In the genomic region with DNA sequence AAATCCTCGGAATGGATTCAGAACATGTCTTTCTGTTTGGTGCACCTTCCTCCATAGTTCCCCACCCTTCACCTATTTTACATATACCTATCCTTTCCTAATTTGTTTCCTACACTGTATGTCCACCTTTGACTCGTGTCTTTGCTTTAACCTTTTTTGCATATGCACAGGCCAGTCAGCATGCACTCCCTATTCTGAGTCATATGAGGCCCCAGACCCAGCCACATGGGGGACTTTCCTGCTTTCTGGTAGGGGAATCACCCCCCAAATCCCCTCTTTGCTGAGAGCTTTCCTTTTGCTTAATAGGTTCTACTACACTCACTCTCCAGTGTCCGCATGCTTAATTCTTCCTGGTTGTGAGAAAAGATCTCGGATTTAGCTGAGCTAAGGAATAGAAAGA, we compare ENCODE assay signal across 22 cellular contexts.
"Had no signal": no experiment of that assay in that cellular context is flagged by ENCODE, and none has a peak within 500 bp of the region (broad histone marks: within the 10 kb centered on the region; RNA-seq: fewer than 3 reads in every experiment).

No MANE protein-coding gene starts in this region.

- H3K36me3 ChIP-seq: breast epithelium, esophagus muscularis mucosa, gastrocnemius medialis, ovary, prostate gland, thoracic aorta had no signal

- H3K9me3 Mint-ChIP-seq: type B pancreatic cell had no signal

- H3K9me3 ChIP-seq: breast epithelium, esophagus muscularis mucosa, gastrocnemius medialis, ovary, prostate gland, thoracic aorta had no signal

- H3K36me3 Mint-ChIP-seq: activated naive CD4-positive, alpha-beta T cell treated with anti-CD3 and anti-CD28 coated beads, Interleukin-2, amount 50 U/mL, for 72 hours; natural killer cell treated with Interleukin-12 subunit alpha and Interleukin-12 subunit beta and Interleukin-15 and Interleukin-18, amount 100 ng/mL, for 72 hours; type B pancreatic cell had no signal

- H3K27ac Mint-ChIP-seq: activated naive CD4-positive, alpha-beta T cell treated with anti-CD3 and anti-CD28 coated beads, Interleukin-2, amount 50 U/mL, for 72 hours; activated T-cell treated with anti-CD3 and anti-CD28 coated beads, Interleukin-2, amount 50 U/mL, for 24 hours; activated T-helper 17 cell treated with anti-CD3 and anti-CD28 coated beads, Interleukin-2, amount 50 U/mL, for 72 hours; natural killer cell treated with Interleukin-12 subunit alpha and Interleukin-12 subunit beta and Interleukin-15 and Interleukin-18, amount 100 ng/mL, for 72 hours; type B pancreatic cell had no signal

- FAIRE-seq: colon, islet of Langerhans had no signal

- H3K4me3 Mint-ChIP-seq: activated T-cell treated with anti-CD3 and anti-CD28 coated beads, Interleukin-2, amount 50 U/mL, for 24 hours; activated T-helper 17 cell treated with anti-CD3 and anti-CD28 coated beads, Interleukin-2, amount 50 U/mL, for 72 hours; central memory CD8-positive, alpha-beta T cell; natural killer cell treated with Interleukin-12 subunit alpha and Interleukin-12 subunit beta and Interleukin-15 and Interleukin-18, amount 100 ng/mL, for 72 hours; type B pancreatic cell had no signal

- DNase-seq: activated CD4-positive, alpha-beta T cell treated with anti-CD3 and anti-CD28 coated beads for 1 hour; activated T-cell treated with anti-CD3 and anti-CD28 coated beads, Interleukin-2, amount 50 U/mL, for 24 hours; dorsolateral prefrontal cortex; gastrocnemius medialis; left ventricle myocardium superior; mammary epithelial cell; midbrain; ovary; stimulated activated CD4-positive, alpha-beta T cell treated with anti-CD3 and anti-CD28 coated beads, Interleukin-4, amount 100 ng/mL, for 1 hour; stimulated activated naive CD4-positive, alpha-beta T cell treated with Interleukin-2 at 50 U/mL for 16 hours; T-helper 9 cell had no signal

- H3K4me3 ChIP-seq: breast epithelium, dorsolateral prefrontal cortex, esophagus muscularis mucosa, gastrocnemius medialis, ovary, prostate gland, thoracic aorta had no signal

- H3K27me3 ChIP-seq: breast epithelium, esophagus muscularis mucosa, gastrocnemius medialis, ovary had no signal

- H3K27ac ChIP-seq: breast epithelium, dorsolateral prefrontal cortex, esophagus muscularis mucosa, gastrocnemius medialis, ovary, prostate gland, thoracic aorta had no signal

- H3K27me3 Mint-ChIP-seq: activated T-cell treated with anti-CD3 and anti-CD28 coated beads, Interleukin-2, amount 50 U/mL, for 24 hours; activated T-helper 17 cell treated with anti-CD3 and anti-CD28 coated beads, Interleukin-2, amount 50 U/mL, for 72 hours; central memory CD8-positive, alpha-beta T cell; natural killer cell treated with Interleukin-12 subunit alpha and Interleukin-12 subunit beta and Interleukin-15 and Interleukin-18, amount 100 ng/mL, for 72 hours; type B pancreatic cell had no signal

- ATAC-seq: activated naive CD4-positive, alpha-beta T cell treated with anti-CD3 and anti-CD28 coated beads, Interleukin-2, amount 50 U/mL, for 72 hours; activated T-helper 17 cell treated with anti-CD3 and anti-CD28 coated beads, Interleukin-2, amount 50 U/mL, for 72 hours; gastrocnemius medialis; left ventricle myocardium superior; natural killer cell treated with Interleukin-12 subunit alpha and Interleukin-12 subunit beta and Interleukin-15 and Interleukin-18, amount 100 ng/mL, for 72 hours had no signal

- H3K4me1 ChIP-seq: breast epithelium, esophagus muscularis mucosa, gastrocnemius medialis, prostate gland had no signal

- H3K4me1 Mint-ChIP-seq: activated T-helper 17 cell treated with anti-CD3 and anti-CD28 coated beads, Interleukin-2, amount 50 U/mL, for 72 hours; central memory CD8-positive, alpha-beta T cell had no signal
